Comparison of ENCODE assay signal across 18 cellular contexts in the genomic region with DNA sequence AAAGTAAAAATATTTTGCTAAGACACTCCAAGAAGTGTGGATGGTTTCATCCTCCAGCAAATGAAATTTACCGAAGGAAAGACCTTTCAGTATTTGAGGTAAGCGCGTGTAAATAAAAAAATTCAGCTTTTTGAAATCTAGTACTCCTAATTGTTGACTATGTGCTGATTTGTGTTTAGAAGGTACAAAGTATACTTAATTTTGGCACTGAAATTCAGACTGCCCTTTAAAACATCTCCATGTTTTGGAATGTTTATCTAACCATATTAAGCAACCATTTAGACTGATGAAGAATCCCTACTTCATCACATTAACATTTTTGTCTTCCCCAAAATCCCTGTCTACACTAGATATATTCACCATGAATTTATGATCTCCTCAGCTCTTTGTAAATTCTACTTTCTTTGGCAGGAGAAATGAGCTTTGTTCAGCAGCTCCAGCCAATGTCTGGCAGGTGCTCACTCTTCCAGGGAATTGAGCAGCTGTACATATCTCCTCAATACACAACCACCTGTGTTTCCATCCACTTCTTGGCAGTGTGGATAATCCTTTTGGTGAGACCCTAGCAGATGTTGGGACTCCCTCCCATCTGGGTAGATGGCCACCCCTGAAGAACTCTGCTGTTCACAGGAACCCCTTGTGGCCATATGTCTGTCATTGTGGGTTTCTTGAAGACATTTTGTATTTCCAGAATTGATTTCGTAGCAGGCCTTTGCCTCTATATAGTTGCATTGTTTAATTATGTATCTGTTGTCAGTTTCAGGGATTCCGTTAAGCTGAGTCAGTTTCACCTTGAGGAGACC.
DNase-seq lines count a peak whose midpoint lies in the region; ATAC-seq lines count a peak whose summit lies in the region.
"Had no signal": no experiment of that assay in that cellular context is flagged by ENCODE, and none has a peak within 500 bp of the region (broad histone marks: within the 10 kb centered on the region; RNA-seq: fewer than 3 reads in every experiment).

No MANE protein-coding gene starts in this region.

- intact Hi-C loops in activated CD4-positive, alpha-beta T cell treated with anti-CD3 and anti-CD28 coated beads, Interleukin-2, amount 10 ng/mL, durations not matched to agents 24 days and 14 days (cut with micrococcal nuclease), result no loop called here

- H3K9me3 Mint-ChIP-seq in activated naive CD8-positive, alpha-beta T cell (ENCODE audit: low read depth), result no peaks in the 10 kb centered on the region
- no peaks in the 10 kb centered on the region for H3K9me3 Mint-ChIP-seq in activated naive CD8-positive, alpha-beta T cell treated with anti-CD3 and anti-CD28 coated beads for 36 hours
- no peaks in the 10 kb centered on the region for H3K9me3 Mint-ChIP-seq in effector memory CD8-positive, alpha-beta T cell
- H3K9me3 Mint-ChIP-seq in stimulated activated memory B cell treated with anti-CD40 and anti-IgM and Interleukin-4, amounts not matched to agents 10 μg/mL and 1 μg/mL and 100 μg/mL, for 72 hours, result no peaks in the 10 kb centered on the region
- no peaks in the 10 kb centered on the region for H3K9me3 Mint-ChIP-seq in activated CD4-positive, alpha-beta T cell treated with anti-CD3 and anti-CD28 coated beads, Interleukin-2, amount 10 ng/mL, durations not matched to agents 24 days and 14 days
- H3K9me3 Mint-ChIP-seq: activated naive CD8-positive, alpha-beta T cell treated with anti-CD3 and anti-CD28 coated beads, Interleukin-2, amount 10 ng/mL, durations not matched to agents 7 days and 5 days had no signal

- peak overlapping the region; percentile 70 for H3K27ac Mint-ChIP-seq in activated naive CD8-positive, alpha-beta T cell
- H3K27ac Mint-ChIP-seq in activated naive CD8-positive, alpha-beta T cell treated with anti-CD3 and anti-CD28 coated beads for 36 hours, result no peak overlapping the region
- H3K27ac Mint-ChIP-seq in effector memory CD8-positive, alpha-beta T cell, result peak overlapping the region; percentile 47 to 66
- peak overlapping the region; percentile 57 for H3K27ac Mint-ChIP-seq in stimulated activated memory B cell treated with anti-CD40 and anti-IgM and Interleukin-4, amounts not matched to agents 10 μg/mL and 1 μg/mL and 100 μg/mL, for 72 hours
- H3K27ac Mint-ChIP-seq in activated CD4-positive, alpha-beta T cell treated with anti-CD3 and anti-CD28 coated beads, Interleukin-2, amount 10 ng/mL, durations not matched to agents 24 days and 14 days, result no peak overlapping the region
- H3K27ac Mint-ChIP-seq: activated CD4-positive, alpha-beta T cell treated with anti-CD3 and anti-CD28 coated beads for 36 hours had no signal

- no peak for DNase-seq in activated naive CD8-positive, alpha-beta T cell treated with anti-CD3 and anti-CD28 coated beads for 36 hours
- DNase-seq in NCI-H524 treated with DMSO at 0.1 percent for 48 hours (lab: John Stamatoyannopoulos, UW), result peak; percentile 70
- no peak for DNase-seq in effector memory CD8-positive, alpha-beta T cell
- DNase-seq in kidney tubule cell (ENCODE audit: low spot score), result no peak
- no peak for DNase-seq in activated CD4-positive, alpha-beta T cell treated with anti-CD3 and anti-CD28 coated beads, Interleukin-2, amount 10 ng/mL, durations not matched to agents 24 days and 14 days
- DNase-seq: activated CD4-positive, alpha-beta T cell treated with anti-CD3 and anti-CD28 coated beads for 36 hours; activated naive CD8-positive, alpha-beta T cell treated with anti-CD3 and anti-CD28 coated beads, Interleukin-2, amount 10 ng/mL, durations not matched to agents 7 days and 5 days; activated T-cell treated with anti-CD3 and anti-CD28 coated beads for 4 hours; effector memory CD4-positive, alpha-beta T cell; HCEC 1CT; MG63; NCI-H345; OCI-M1; sigmoid colon; stimulated activated CD4-positive, alpha-beta T cell treated with anti-CD3 and anti-CD28 coated beads, Interleukin-2, amount 100 ng/mL, for 48 hours had no signal

- H3K27me3 Mint-ChIP-seq in activated naive CD8-positive, alpha-beta T cell, result no peaks in the 10 kb centered on the region
- H3K27me3 Mint-ChIP-seq in activated naive CD8-positive, alpha-beta T cell treated with anti-CD3 and anti-CD28 coated beads for 36 hours, result no peaks in the 10 kb centered on the region
- H3K27me3 Mint-ChIP-seq in effector memory CD8-positive, alpha-beta T cell, result no peaks in the 10 kb centered on the region
- no peaks in the 10 kb centered on the region for H3K27me3 Mint-ChIP-seq in stimulated activated memory B cell treated with anti-CD40 and anti-IgM and Interleukin-4, amounts not matched to agents 10 μg/mL and 1 μg/mL and 100 μg/mL, for 72 hours
- no peaks in the 10 kb centered on the region for H3K27me3 Mint-ChIP-seq in activated CD4-positive, alpha-beta T cell treated with anti-CD3 and anti-CD28 coated beads, Interleukin-2, amount 10 ng/mL, durations not matched to agents 24 days and 14 days
- H3K27me3 Mint-ChIP-seq: activated CD4-positive, alpha-beta T cell treated with anti-CD3 and anti-CD28 coated beads for 36 hours; activated naive CD8-positive, alpha-beta T cell treated with anti-CD3 and anti-CD28 coated beads, Interleukin-2, amount 10 ng/mL, durations not matched to agents 7 days and 5 days had no signal

- peaks cover 18% of the 10 kb centered on the region for H3K36me3 Mint-ChIP-seq in activated naive CD8-positive, alpha-beta T cell
- H3K36me3 Mint-ChIP-seq in activated naive CD8-positive, alpha-beta T cell treated with anti-CD3 and anti-CD28 coated beads for 36 hours, result peaks cover 30% of the 10 kb centered on the region
- H3K36me3 Mint-ChIP-seq in effector memory CD8-positive, alpha-beta T cell (ENCODE audit: insufficient read depth), result peaks cover 30% of the 10 kb centered on the region
- H3K36me3 Mint-ChIP-seq in stimulated activated memory B cell treated with anti-CD40 and anti-IgM and Interleukin-4, amounts not matched to agents 10 μg/mL and 1 μg/mL and 100 μg/mL, for 72 hours, result peaks cover 41% of the 10 kb centered on the region
- H3K36me3 Mint-ChIP-seq in activated CD4-positive, alpha-beta T cell treated with anti-CD3 and anti-CD28 coated beads, Interleukin-2, amount 10 ng/mL, durations not matched to agents 24 days and 14 days (ENCODE audit: low read depth), result peaks cover 42% of the 10 kb centered on the region

- ATAC-seq in effector memory CD8-positive, alpha-beta T cell (replicated peaks), result no peak
- peak; percentile 34 for ATAC-seq in stimulated activated memory B cell treated with anti-CD40 and anti-IgM and Interleukin-4, amounts not matched to agents 10 μg/mL and 1 μg/mL and 100 μg/mL, for 72 hours
- ATAC-seq in GM21381 (IDR thresholded peaks at IDR 0.05; ENCODE audit: unreplicated experiment), result no peak
- ATAC-seq: activated CD4-positive, alpha-beta T cell treated with anti-CD3 and anti-CD28 coated beads for 36 hours had no signal

- H3K4me1 Mint-ChIP-seq in activated naive CD8-positive, alpha-beta T cell (ENCODE audit: low read depth), result peaks cover 19% of the 10 kb centered on the region
- H3K4me1 Mint-ChIP-seq in activated naive CD8-positive, alpha-beta T cell treated with anti-CD3 and anti-CD28 coated beads for 36 hours, result peaks cover 28% of the 10 kb centered on the region
- peaks cover 10 to 21% of the 10 kb centered on the region in 2 donors for H3K4me1 Mint-ChIP-seq in effector memory CD8-positive, alpha-beta T cell (ENCODE audit: low read depth in 2 of 2)
- H3K4me1 Mint-ChIP-seq in stimulated activated memory B cell treated with anti-CD40 and anti-IgM and Interleukin-4, amounts not matched to agents 10 μg/mL and 1 μg/mL and 100 μg/mL, for 72 hours, result peaks cover 46% of the 10 kb centered on the region
- peaks cover 34% of the 10 kb centered on the region for H3K4me1 Mint-ChIP-seq in activated CD4-positive, alpha-beta T cell treated with anti-CD3 and anti-CD28 coated beads, Interleukin-2, amount 10 ng/mL, durations not matched to agents 24 days and 14 days

- H3K4me3 Mint-ChIP-seq in activated naive CD8-positive, alpha-beta T cell, result no peak overlapping the region
- no peak overlapping the region for H3K4me3 Mint-ChIP-seq in activated naive CD8-positive, alpha-beta T cell treated with anti-CD3 and anti-CD28 coated beads for 36 hours
- no peak overlapping the region for H3K4me3 Mint-ChIP-seq in effector memory CD8-positive, alpha-beta T cell
- no peak overlapping the region for H3K4me3 Mint-ChIP-seq in stimulated activated memory B cell treated with anti-CD40 and anti-IgM and Interleukin-4, amounts not matched to agents 10 μg/mL and 1 μg/mL and 100 μg/mL, for 72 hours
- no peak overlapping the region for H3K4me3 Mint-ChIP-seq in activated CD4-positive, alpha-beta T cell treated with anti-CD3 and anti-CD28 coated beads, Interleukin-2, amount 10 ng/mL, durations not matched to agents 24 days and 14 days
- H3K4me3 Mint-ChIP-seq: activated CD4-positive, alpha-beta T cell treated with anti-CD3 and anti-CD28 coated beads for 36 hours; activated naive CD8-positive, alpha-beta T cell treated with anti-CD3 and anti-CD28 coated beads, Interleukin-2, amount 10 ng/mL, durations not matched to agents 7 days and 5 days had no signal

Comparison
In these comparisons a context has a peak if more than half of its experiments do, and no peak if none do; other contexts are left out.
1. H3K27ac Mint-ChIP-seq: peak in activated naive CD8-positive, alpha-beta T cell (single experiment), effector memory CD8-positive, alpha-beta T cell (2 of 2) and stimulated activated memory B cell treated with anti-CD40 and anti-IgM and Interleukin-4, amounts not matched to agents 10 μg/mL and 1 μg/mL and 100 μg/mL, for 72 hours (single experiment); none in activated naive CD8-positive, alpha-beta T cell treated with anti-CD3 and anti-CD28 coated beads for 36 hours (single experiment) and activated CD4-positive, alpha-beta T cell treated with anti-CD3 and anti-CD28 coated beads, Interleukin-2, amount 10 ng/mL, durations not matched to agents 24 days and 14 days (single experiment).